8 cellular contexts compared by ENCODE assay signal in genomic region chr10:43619368-43619767, GRCh38.
"Had no signal": no experiment of that assay in that cellular context is flagged by ENCODE, and none has a peak within 500 bp of the region (broad histone marks: within the 10 kb centered on the region; RNA-seq: fewer than 3 reads in every experiment).

No MANE protein-coding gene starts in this region.

- ATAC-seq: activated CD4-positive, alpha-beta T cell treated with anti-CD3 and anti-CD28 coated beads for 36 hours; activated CD4-positive, CD25-positive, alpha-beta regulatory T cell treated with anti-CD3 and anti-CD28 coated beads, Interleukin-2, amount 50 U/mL, for 24 hours; activated CD8-positive, alpha-beta memory T cell treated with anti-CD3 and anti-CD28 coated beads, Interleukin-2, amount 10 ng/mL, durations not matched to agents 7 days and 5 days; activated CD8-positive, alpha-beta T cell treated with anti-CD3 and anti-CD28 coated beads for 36 hours; activated CD8-positive, alpha-beta T cell treated with anti-CD3 and anti-CD28 coated beads, Interleukin-2, amount 10 ng/mL, durations not matched to agents 7 days and 5 days; T-cell; T-helper 17 cell; WTC11 had no signal
